In genomic region chr13:112146073-112146360, GRCh38 we compare ENCODE assay signal across 12 cellular contexts.
DNase-seq lines count a peak whose midpoint lies in the region; TF ChIP-seq lines count a peak whose summit lies in the region.
"Had no signal": no experiment of that assay in that cellular context is flagged by ENCODE, and none has a peak within 500 bp of the region (broad histone marks: within the 10 kb centered on the region; RNA-seq: fewer than 3 reads in every experiment).

No MANE protein-coding gene starts in this region.

- H3K4me3 Mint-ChIP-seq in chondrocyte (ENCODE audit: unreplicated experiment) (no peak overlapping the region), neural crest cell (no peak overlapping the region), type B pancreatic cell (no peak overlapping the region)
- H3K4me3 Mint-ChIP-seq: CD8-positive, alpha-beta memory T cell had no signal

- DNase-seq in chondrocyte (ENCODE audit: low spot score), result peak; percentile 56
- DNase-seq in ecto neural progenitor cell (ENCODE audit: low spot score), result peak; percentile 42
- no peak for DNase-seq in neural crest cell (ENCODE audit: low read depth, low spot score)
- peak; percentile 58 for DNase-seq in type B pancreatic cell (ENCODE audit: extremely low spot score, unreplicated experiment)
- DNase-seq in ACHN, result no peak
- no peak for DNase-seq in G401 (ENCODE audit: low spot score)
- no peak for DNase-seq in kidney tubule cell (ENCODE audit: low spot score)
- DNase-seq: Caco-2; CD8-positive, alpha-beta memory T cell; DND-41; GF-D8; GOT3 had no signal

- no peaks in the 10 kb centered on the region for H3K27me3 Mint-ChIP-seq in chondrocyte (ENCODE audit: low read depth)
- H3K27me3 Mint-ChIP-seq in neural crest cell (ENCODE audit: low read depth), result no peaks in the 10 kb centered on the region
- peaks cover 12% of the 10 kb centered on the region for H3K27me3 Mint-ChIP-seq in type B pancreatic cell
- H3K27me3 Mint-ChIP-seq: CD8-positive, alpha-beta memory T cell had no signal

- H3K9me3 Mint-ChIP-seq in chondrocyte (ENCODE audit: low read depth) (peaks cover 8% of the 10 kb centered on the region), neural crest cell (peaks cover 5% of the 10 kb centered on the region), type B pancreatic cell (no peaks in the 10 kb centered on the region)

- in situ Hi-C loops in ACHN (cut with HindIII; ENCODE audit: low pct_ligation_motif_present, low pct_unique_long_range_greater_than_20kb, low sequenced_read_pairs), result no loop called here
- in situ Hi-C loops in G401 (cut with HindIII; ENCODE audit: low sequenced_read_pairs), result no loop called here

- H3K27ac Mint-ChIP-seq in chondrocyte (ENCODE audit: unreplicated experiment) (no peak overlapping the region), neural crest cell (ENCODE audit: unreplicated experiment) (peak overlapping the region; percentile 78), type B pancreatic cell (no peak overlapping the region)
- H3K27ac Mint-ChIP-seq: CD8-positive, alpha-beta memory T cell had no signal

- H3K4me1 Mint-ChIP-seq in chondrocyte (ENCODE audit: low read depth) (no peaks in the 10 kb centered on the region), neural crest cell (peaks cover 23% of the 10 kb centered on the region), type B pancreatic cell (ENCODE audit: unreplicated experiment) (no peaks in the 10 kb centered on the region)
- H3K4me1 Mint-ChIP-seq: CD8-positive, alpha-beta memory T cell had no signal

- TF ChIP-seq CTCF in chondrocyte (IDR thresholded peaks at IDR 0.05) (no peak), neural crest cell (conservative IDR thresholded peaks at IDR 0.05) (no peak), type B pancreatic cell (conservative IDR thresholded peaks at IDR 0.05) (no peak)

- H3K36me3 Mint-ChIP-seq in chondrocyte (ENCODE audit: low read depth) (no peaks in the 10 kb centered on the region), neural crest cell (ENCODE audit: low read depth) (no peaks in the 10 kb centered on the region), type B pancreatic cell (no peaks in the 10 kb centered on the region)
- H3K36me3 Mint-ChIP-seq: CD8-positive, alpha-beta memory T cell had no signal

Comparison
In these comparisons a context has a peak if more than half of its experiments do, and no peak if none do; other contexts are left out.
1. DNase-seq: peak in chondrocyte (single experiment), ecto neural progenitor cell (single experiment) and type B pancreatic cell (single experiment); none in neural crest cell (single experiment), ACHN (single experiment), G401 (single experiment) and kidney tubule cell (single experiment).